ENCODE assay signal across 8 cellular contexts in genomic region chr19:47013041-47013517, GRCh38. TPM values are rescaled to one million over a fixed set of nuclear protein-coding genes. Genes with fewer than 3 reads are reported as not detected.
A peak's percentile ranks its signal among the peaks of the same experiment; 100 is the strongest.
DNase-seq lines count a peak whose midpoint lies in the region; ATAC-seq and TF ChIP-seq lines count a peak whose summit lies in the region.

No MANE protein-coding gene starts in this region.

- TF ChIP-seq RAD21 in HCT116 (IDR thresholded peaks at IDR 0.05; ENCODE audit: low read depth) = peak; percentile 97

- H3K9ac ChIP-seq in HCT116 (ENCODE audit: low read length) (peak overlapping the region; percentile 41; the same call in 1 of the 2 replicates), endodermal cell (ENCODE audit: extremely low read depth, low read length, poor library complexity, severe bottlenecking) (no peak overlapping the region)

- RAD21 ChIA-PET in HCT116 (lab: Charles Lee; ENCODE audit: low non-redundant PET in 1 of 2, low total read pairs in 2 of 2, uncharacterized antibody in 2 of 2, unreplicated experiment in 2 of 2) = interaction anchor here (0.5 to 1.4 kb wide), 4 partner anchors 97 to 415 kb away, joined by 3 read pairs; no protein-coding TSS in a partner anchor

- DNase-seq in CD14-positive monocyte (ENCODE audit: low spot score) (no peak), HCT116 (ENCODE audit: low read depth, low spot score) (peak; percentile 40), NCI-H774 (lab: John Stamatoyannopoulos, UW) (peak; percentile 53), endodermal cell (peak; percentile 97), mucosa of descending colon (peak; percentile 77 to 91 (median 86))
- peak; percentile 9 to 31 for DNase-seq in activated CD8-positive, alpha-beta memory T cell treated with anti-CD3 and anti-CD28 coated beads for 4 hours (ENCODE audit: low read depth in 2 of 2)
- peak; percentile 47 for DNase-seq in stimulated activated CD8-positive, alpha-beta memory T cell treated with anti-CD3 and anti-CD28 coated beads, Interleukin-7, amount 100 ng/mL, for 24 hours (ENCODE audit: low read depth)

- H4K20me1 ChIP-seq in HCT116 (ENCODE audit: insufficient read depth) = no peaks in the 10 kb centered on the region

- H3K4me1 ChIP-seq in HCT116 (ENCODE audit: control insufficient read depth in 1 of 2, insufficient read depth in 2 of 2, low read length in 2 of 2) (peaks cover 4 to 11% of the 10 kb centered on the region in 2 experiments; a peak in 3 of 4 replicates), endodermal cell (ENCODE audit: control insufficient read depth, insufficient read depth, low read length) (no peaks in the 10 kb centered on the region), mucosa of descending colon (ENCODE audit: low read depth) (no peaks in the 10 kb centered on the region)

- peak overlapping the region; percentile 93 for H2AFZ ChIP-seq in HCT116 (ENCODE audit: low read depth, low read length, poor library complexity, severe bottlenecking)

- H3K4me1 Mint-ChIP-seq in CD14-positive monocyte (peaks cover 9% of the 10 kb centered on the region), endodermal cell (peaks cover 4% of the 10 kb centered on the region)

- H3K27ac Mint-ChIP-seq in CD14-positive monocyte = peak overlapping the region in 3 of 7 donors; percentile 18 to 54 (median 31)
- H3K27ac Mint-ChIP-seq in endodermal cell = no peak overlapping the region

- H3K27me3 Mint-ChIP-seq in CD14-positive monocyte (ENCODE audit: low read depth in 3 of 3) = peaks cover 27 to 59% (median 44%) of the 10 kb centered on the region in 3 donors
- H3K27me3 Mint-ChIP-seq in endodermal cell (ENCODE audit: insufficient read depth) = peaks cover 25% of the 10 kb centered on the region

- H3K4me3 Mint-ChIP-seq in CD14-positive monocyte (peak overlapping the region in 1 of 2 donors; percentile 71), endodermal cell (no peak overlapping the region)

- H3K9me3 Mint-ChIP-seq in CD14-positive monocyte (peaks cover 0 to 7% (median 2%) of the 10 kb centered on the region in 7 donors), endodermal cell (peaks cover 14% of the 10 kb centered on the region)

- 20% methylated on average over 12 to 16 of the region's 16 CpGs for WGBS in endodermal cell (ENCODE audit: insufficient coverage in 1 of 2, insufficient read length in 1 of 2), 2 experiments

- TF ChIP-seq CTCF in CD14-positive monocyte (IDR thresholded peaks at IDR 0.05) (peak; percentile 99), HCT116 (IDR thresholded peaks at IDR 0.05 in 2 of 3, conservative IDR thresholded peaks at IDR 0.05 in 1 of 3; ENCODE audit: borderline replicate concordance in 1 of 3, insufficient read depth in 1 of 3, low read depth in 2 of 3, low read length in 2 of 3) (peak; percentile 93 to 98 (median 98)), endodermal cell (conservative IDR thresholded peaks at IDR 0.05) (peak; percentile 98), mucosa of descending colon (IDR thresholded peaks at IDR 0.05) (peak; percentile 99)

- peak overlapping the region; percentile 65 for H3K4me2 ChIP-seq in HCT116 (ENCODE audit: low read length)

- H3K79me2 ChIP-seq in HCT116 (ENCODE audit: insufficient read depth, low read length) = no peaks in the 10 kb centered on the region

- H3K36me3 Mint-ChIP-seq in CD14-positive monocyte (no peaks in the 10 kb centered on the region), endodermal cell (ENCODE audit: low read depth) (no peaks in the 10 kb centered on the region)

- no peak for TF ChIP-seq POLR2A in HCT116 (IDR thresholded peaks at IDR 0.05; ENCODE audit: borderline replicate concordance, extremely low read depth, insufficient read depth, insufficient read length)

- no peaks in the 10 kb centered on the region for H3K36me3 ChIP-seq in HCT116 (ENCODE audit: control insufficient read depth in 1 of 2, insufficient read depth in 2 of 2, low read length in 2 of 2)
- no peaks in the 10 kb centered on the region for H3K36me3 ChIP-seq in endodermal cell (ENCODE audit: control insufficient read depth, insufficient read depth, low read length)
- no peaks in the 10 kb centered on the region for H3K36me3 ChIP-seq in mucosa of descending colon (ENCODE audit: low read depth)

- POLR2A ChIA-PET in HCT116 (lab: Charles Lee) = interaction anchor here (0.6 to 1.0 kb wide), 3 partner anchors 8 to 231 kb away, joined by 3 to 4 read pairs (median 3); no protein-coding TSS in a partner anchor

- H3K9me2 ChIP-seq in HCT116 (ENCODE audit: insufficient read depth) = no peaks in the 10 kb centered on the region

- ATAC-seq in HCT116 = peak; percentile 97
- ATAC-seq in mucosa of descending colon = peak; percentile 100
- ATAC-seq in GM21576 (IDR thresholded peaks at IDR 0.05; ENCODE audit: unreplicated experiment) = no peak

- intact Hi-C loops in CD14-positive monocyte (cut with micrococcal nuclease) (no loop called here), HCT116 (cut with micrococcal nuclease) (loop anchor here (1.0 to 2.0 kb wide), 2 partner anchors 19 to 112 kb away; no protein-coding TSS in a partner anchor), mucosa of descending colon (cut with DNase I, micrococcal nuclease) (no loop called here)

- H3K27me3 ChIP-seq in HCT116 (ENCODE audit: insufficient read depth, low read length) (no peaks in the 10 kb centered on the region), endodermal cell (ENCODE audit: control insufficient read depth, insufficient read depth, low read length, poor library complexity, severe bottlenecking) (peaks cover 1% of the 10 kb centered on the region)

- CTCF ChIA-PET in HCT116 (lab: Charles Lee) = interaction anchor here (0.6 to 2.5 kb wide), 20 partner anchors 8 to 259 kb away, joined by 3 to 19 read pairs (median 4); no protein-coding TSS in a partner anchor

- H3K4me3 ChIP-seq in HCT116 (replicated peaks in 1 of 2; ENCODE audit: low read depth in 1 of 2, low read length in 2 of 2) = peak overlapping the region in 1 of 2 experiments; percentile 10; a peak in 1 of 4 replicates
- no peak overlapping the region for H3K4me3 ChIP-seq in endodermal cell (ENCODE audit: low read length)
- no peak overlapping the region for H3K4me3 ChIP-seq in mucosa of descending colon

- no TSS peak for BruUV-seq in HCT116 (replicated peaks; lab: Mats Ljungman, UMichigan)

- H3K9me3 ChIP-seq in HCT116 (ENCODE audit: control insufficient read depth in 1 of 2, insufficient read depth in 1 of 2, low read depth in 1 of 2, low read length in 2 of 2) (no peaks in the 10 kb centered on the region), endodermal cell (ENCODE audit: control insufficient read depth, low read length) (no peaks in the 10 kb centered on the region), mucosa of descending colon (no peaks in the 10 kb centered on the region)

- no peak overlapping the region for H3K27ac ChIP-seq in HCT116 (ENCODE audit: low read depth, low read length)
- no peak overlapping the region for H3K27ac ChIP-seq in endodermal cell (ENCODE audit: low read depth, low read length)

TF ChIP-seq in HCT116, 20 proteins besides CTCF, POLR2A, EP300 and RAD21:
- TF ChIP-seq EZH2phosphoT487 (IDR thresholded peaks at IDR 0.05; ENCODE audit: borderline replicate concordance) (no peak), YY1 (IDR thresholded peaks at IDR 0.05; ENCODE audit: extremely low read depth, insufficient replicate concordance, low read depth, low read length) (peak; percentile 76), EGR1 (IDR thresholded peaks at IDR 0.05; ENCODE audit: low read depth) (no peak), SIN3A (IDR thresholded peaks at IDR 0.05; ENCODE audit: low read depth) (no peak), ATF3 (IDR thresholded peaks at IDR 0.05) (no peak), CBX3 (IDR thresholded peaks at IDR 0.05; ENCODE audit: low read depth) (no peak)
TF ChIP-seq in HCT116: peak in this region for 1.

RNA-seq across cellular contexts. Expression of gene NPAS1, which starts 6.6 kb away (rescaled TPM):
- polyA plus RNA-seq in CD14-positive monocyte = not detected
- total RNA-seq in HCT116 (2021; ENCODE audit: unreplicated experiment) (4.6 TPM), endodermal cell (1 to 10 TPM; 6.9 to 8.7 TPM), mucosa of descending colon (1 to 10 TPM in 1 of 3 donors, under 1 TPM in 1, not detected in 1; 0.31 to 1.1 TPM)
- 2.6 and 2.9 TPM in 2 replicates for polyA plus RNA-seq in HCT116 (2012)
- polyA plus RNA-seq in endodermal cell (2013, experiment 1 of 2) = 3.6 TPM
- 5.1 TPM for polyA plus RNA-seq in endodermal cell (2013, experiment 2 of 2)

RNA-seq across cellular contexts. Expression of gene TMEM160, which starts 35.3 kb away (rescaled TPM):
- polyA plus RNA-seq in CD14-positive monocyte = 100 to 1,000 TPM; 103 to 159 TPM
- total RNA-seq in HCT116 (2021; ENCODE audit: unreplicated experiment) (49.4 TPM), endodermal cell (10 to 100 TPM; 61.8 to 69.5 TPM), mucosa of descending colon (10 to 100 TPM; 23.8 to 32.8 (median 25.9) TPM)
- polyA plus RNA-seq in HCT116 (2012) = 29.9 and 30.8 TPM in 2 replicates
- 44.2 TPM for polyA plus RNA-seq in endodermal cell (2013, experiment 1 of 2)
- 34.1 TPM for polyA plus RNA-seq in endodermal cell (2013, experiment 2 of 2)
